12 cellular contexts compared by ENCODE assay signal in the genomic region with DNA sequence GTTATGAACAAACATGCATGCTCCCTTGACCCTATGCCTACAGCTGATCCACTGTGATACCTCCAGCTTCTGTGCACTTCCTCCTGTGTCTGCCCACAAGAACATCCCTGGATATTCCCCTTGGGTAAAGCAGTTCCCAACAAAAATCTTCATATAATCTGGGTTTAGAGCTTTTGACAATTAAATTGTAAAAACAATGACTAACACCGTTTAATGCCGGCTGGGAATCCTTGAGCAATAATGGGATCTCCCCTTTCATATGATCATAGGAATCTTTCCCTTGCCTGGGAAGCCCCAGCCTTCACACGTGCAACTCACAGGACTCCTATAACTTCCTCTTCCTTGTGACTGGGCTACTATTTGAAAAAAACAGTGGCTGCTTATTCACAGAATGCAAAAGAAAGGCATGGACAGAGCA. TPM values are rescaled to one million over a fixed set of nuclear protein-coding genes. Genes with fewer than 3 reads are reported as not detected.
DNase-seq lines count a peak whose midpoint lies in the region; ATAC-seq and TF ChIP-seq lines count a peak whose summit lies in the region.
"Had no signal": no experiment of that assay in that cellular context is flagged by ENCODE, and none has a peak within 500 bp of the region (broad histone marks: within the 10 kb centered on the region; RNA-seq: fewer than 3 reads in every experiment).

No MANE protein-coding gene starts in this region.

- DNase-seq in AG20443 (ENCODE audit: low spot score) (peak; percentile 47), MG63 (peak; percentile 48), choroid plexus epithelial cell (ENCODE audit: low read depth) (peak; percentile 91), lung microvascular endothelial cell (ENCODE audit: low read depth in 2 of 2) (peak; percentile 67 to 80), activated gamma-delta T cell (lab: John Stamatoyannopoulos, UW) (no peak), NK-92 (lab: John Stamatoyannopoulos, UW; ENCODE audit: unreplicated experiment) (no peak)
- DNase-seq: H9; NCI-H526 treated with DMSO at 0.1 percent for 48 hours; stimulated activated CD4-positive, alpha-beta T cell treated with anti-CD3 and anti-CD28 coated beads, Interleukin-2, amount 100 ng/mL, for 48 hours; stomach had no signal

- H3K27me3 ChIP-seq in MG63, result no peaks in the 10 kb centered on the region
- H3K27me3 ChIP-seq: stomach had no signal

- no peaks in the 10 kb centered on the region for H3K36me3 ChIP-seq in MG63
- H3K36me3 ChIP-seq: stomach had no signal

- H3K4me3 ChIP-seq in MG63 (no peak overlapping the region), choroid plexus epithelial cell (ENCODE audit: low read depth, low read length) (no peak overlapping the region)
- H3K4me3 ChIP-seq: stomach had no signal

- H3K9me3 ChIP-seq in MG63, result no peaks in the 10 kb centered on the region
- H3K9me3 ChIP-seq: stomach had no signal

- TF ChIP-seq CTCF in choroid plexus epithelial cell (conservative IDR thresholded peaks at IDR 0.05; ENCODE audit: low read depth, low read length), result no peak

- ATAC-seq in HG02852 (IDR thresholded peaks at IDR 0.05; ENCODE audit: unreplicated experiment) (no peak), GM21528 (IDR thresholded peaks at IDR 0.05; ENCODE audit: low FRiP score, unreplicated experiment) (no peak)

RNA-seq across cellular contexts. Expression of gene ZC3H12C, which starts 6.3 kb away (rescaled TPM):
- 2.5 and 3.7 TPM in 2 replicates for total RNA-seq in MG63 (2014; rRNA removed; shearing (Covaris generic); ENCODE audit: low replicate concordance)
- 10.5 and 13.7 TPM in 2 replicates for total RNA-seq in lung microvascular endothelial cell

Comparison
In these comparisons a context has a peak if more than half of its experiments do, and no peak if none do; other contexts are left out.
1. DNase-seq: peak in AG20443 (single experiment), MG63 (single experiment), choroid plexus epithelial cell (single experiment) and lung microvascular endothelial cell (2 of 2); none in activated gamma-delta T cell (single experiment) and NK-92 (single experiment).